Comparison of ENCODE assay signal across 8 cellular contexts in genomic region chr5:122846051-122846567, GRCh38. TPM values are rescaled to one million over a fixed set of nuclear protein-coding genes. Genes with fewer than 3 reads are reported as not detected.
A peak's percentile ranks its signal among the peaks of the same experiment; 100 is the strongest.
DNase-seq lines count a peak whose midpoint lies in the region; ATAC-seq and TF ChIP-seq lines count a peak whose summit lies in the region.

No MANE protein-coding gene starts in this region.

- H3K27ac ChIP-seq in hepatocyte (peak overlapping the region; percentile 94), skeletal muscle tissue (ENCODE audit: low read depth, low read length) (peak overlapping the region; percentile 61)

- H4K20me1 ChIP-seq in hepatocyte (ENCODE audit: insufficient read depth, poor library complexity, severe bottlenecking) = no peaks in the 10 kb centered on the region

- peaks cover 18% of the 10 kb centered on the region for H3K27me3 Mint-ChIP-seq in activated T-helper 1 cell treated with anti-CD3 and anti-CD28 coated beads, Interleukin-12 subunit alpha, Interleukin-12 subunit beta, Interleukin-2, Interleukin-4 antibody, amounts not matched to agents 30 ng/mL and 10 ng/mL and 1 ng/mL, durations not matched to agents 14 hours and 24 hours and 36 hours (ENCODE audit: insufficient read depth)

- peak overlapping the region; percentile 89 for H2AFZ ChIP-seq in hepatocyte

- H3K4me2 ChIP-seq in hepatocyte = peak overlapping the region; percentile 77

- peaks cover 27% of the 10 kb centered on the region for H3K4me1 ChIP-seq in hepatocyte (ENCODE audit: insufficient read depth)
- peaks cover 4 to 14% (median 7%) of the 10 kb centered on the region in 3 donors for H3K4me1 ChIP-seq in skeletal muscle tissue (ENCODE audit: control insufficient read depth in 3 of 3, insufficient read depth in 3 of 3, low read length in 3 of 3)

- H3K9me3 ChIP-seq in hepatocyte (ENCODE audit: low read depth) (no peaks in the 10 kb centered on the region), skeletal muscle tissue (ENCODE audit: control insufficient read depth in 3 of 3, low read length in 3 of 3) (no peaks in the 10 kb centered on the region)

- peak overlapping the region; percentile 79 to 83 (median 82) for H3K9ac ChIP-seq in skeletal muscle tissue (ENCODE audit: low read depth in 1 of 3, low read length in 3 of 3)

- H3K79me2 ChIP-seq in hepatocyte = peaks cover 43% of the 10 kb centered on the region

- no peaks in the 10 kb centered on the region for H3K9me3 Mint-ChIP-seq in activated T-helper 1 cell treated with anti-CD3 and anti-CD28 coated beads, Interleukin-12 subunit alpha, Interleukin-12 subunit beta, Interleukin-2, Interleukin-4 antibody, amounts not matched to agents 30 ng/mL and 10 ng/mL and 1 ng/mL, durations not matched to agents 14 hours and 24 hours and 36 hours

- H3K9me2 ChIP-seq in hepatocyte (replicated peaks; ENCODE audit: insufficient read depth) = no peaks in the 10 kb centered on the region

- H3K36me3 Mint-ChIP-seq in activated T-helper 1 cell treated with anti-CD3 and anti-CD28 coated beads, Interleukin-12 subunit alpha, Interleukin-12 subunit beta, Interleukin-2, Interleukin-4 antibody, amounts not matched to agents 30 ng/mL and 10 ng/mL and 1 ng/mL, durations not matched to agents 14 hours and 24 hours and 36 hours (ENCODE audit: low read depth) = no peaks in the 10 kb centered on the region

- H3K4me1 Mint-ChIP-seq in activated T-helper 1 cell treated with anti-CD3 and anti-CD28 coated beads, Interleukin-12 subunit alpha, Interleukin-12 subunit beta, Interleukin-2, Interleukin-4 antibody, amounts not matched to agents 30 ng/mL and 10 ng/mL and 1 ng/mL, durations not matched to agents 14 hours and 24 hours and 36 hours (ENCODE audit: low read depth) = peaks cover 13% of the 10 kb centered on the region

- intact Hi-C loops in activated T-helper 1 cell treated with anti-CD3 and anti-CD28 coated beads, Interleukin-12 subunit alpha, Interleukin-12 subunit beta, Interleukin-2, Interleukin-4 antibody, amounts not matched to agents 30 ng/mL and 10 ng/mL and 1 ng/mL, durations not matched to agents 14 hours and 24 hours and 36 hours (cut with micrococcal nuclease) = loop anchor here (10.0 kb wide), 1 partner anchor 141 kb away; no protein-coding TSS in a partner anchor

- H3K27me3 ChIP-seq in hepatocyte = no peaks in the 10 kb centered on the region
- H3K27me3 ChIP-seq in skeletal muscle tissue (ENCODE audit: control insufficient read depth in 3 of 3, insufficient read depth in 3 of 3, low read length in 3 of 3) = no peaks in the 10 kb centered on the region

- H3K36me3 ChIP-seq in hepatocyte (replicated peaks; ENCODE audit: insufficient read depth, low read depth) = no peaks in the 10 kb centered on the region
- no peaks in the 10 kb centered on the region for H3K36me3 ChIP-seq in skeletal muscle tissue (ENCODE audit: control insufficient read depth in 3 of 3, insufficient read depth in 3 of 3, low read length in 3 of 3)

- H3K27ac Mint-ChIP-seq in activated T-helper 1 cell treated with anti-CD3 and anti-CD28 coated beads, Interleukin-12 subunit alpha, Interleukin-12 subunit beta, Interleukin-2, Interleukin-4 antibody, amounts not matched to agents 30 ng/mL and 10 ng/mL and 1 ng/mL, durations not matched to agents 14 hours and 24 hours and 36 hours = no peak overlapping the region

- ATAC-seq in GM18873 (IDR thresholded peaks at IDR 0.05; ENCODE audit: low FRiP score, unreplicated experiment) = no peak
- ATAC-seq in GM21526 (IDR thresholded peaks at IDR 0.05; ENCODE audit: low FRiP score, unreplicated experiment) = no peak

- TF ChIP-seq CTCF in AG10803 (conservative IDR thresholded peaks at IDR 0.05; ENCODE audit: low read length) (no peak), hepatocyte (IDR thresholded peaks at IDR 0.05; ENCODE audit: poor library complexity) (no peak)

- peak overlapping the region; percentile 62 for H3K4me3 Mint-ChIP-seq in activated T-helper 1 cell treated with anti-CD3 and anti-CD28 coated beads, Interleukin-12 subunit alpha, Interleukin-12 subunit beta, Interleukin-2, Interleukin-4 antibody, amounts not matched to agents 30 ng/mL and 10 ng/mL and 1 ng/mL, durations not matched to agents 14 hours and 24 hours and 36 hours

- DNase-seq in AG10803 (ENCODE audit: low read depth) = peak; percentile 74
- peak; percentile 23 for DNase-seq in HK-2 (ENCODE audit: unreplicated experiment)
- no peak for DNase-seq in activated T-helper 1 cell treated with anti-CD3 and anti-CD28 coated beads, Interleukin-12 subunit alpha, Interleukin-12 subunit beta, Interleukin-2, Interleukin-4 antibody, amounts not matched to agents 30 ng/mL and 10 ng/mL and 1 ng/mL, durations not matched to agents 14 hours and 24 hours and 36 hours (ENCODE audit: low spot score)
- peak; percentile 47 for DNase-seq in hepatocyte (ENCODE audit: low spot score)
- no peak for DNase-seq in effector CD8-positive, alpha-beta T cell (lab: John Stamatoyannopoulos, UW)

- H3K4me3 ChIP-seq in AG10803 (ENCODE audit: low read length) = peak overlapping the region; percentile 71
- peak overlapping the region; percentile 99 for H3K4me3 ChIP-seq in hepatocyte
- H3K4me3 ChIP-seq in skeletal muscle tissue (ENCODE audit: low read length in 3 of 3) = peak overlapping the region; percentile 79 to 84 (median 81)

- 3% methylated on average over 6 of the region's 6 CpGs for WGBS in hepatocyte (ENCODE audit: low lambda C conversion rate, missing lambda C conversion rate)

RNA-seq across cellular contexts. Expression of gene SNX24, which starts 0.7 kb away (rescaled TPM):
- 1.2 and 1.6 TPM in 2 replicates for total RNA-seq in activated T-helper 1 cell treated with anti-CD3 and anti-CD28 coated beads, Interleukin-12 subunit alpha, Interleukin-12 subunit beta, Interleukin-2, Interleukin-4 antibody, amounts not matched to agents 30 ng/mL and 10 ng/mL and 1 ng/mL, durations not matched to agents 14 hours and 24 hours and 36 hours
- total RNA-seq in hepatocyte (26.9 and 38.2 TPM in 2 replicates), skeletal muscle tissue (11.5 TPM)
- 28.8 and 33.3 TPM in 2 replicates for polyA plus RNA-seq in hepatocyte

Comparison
In these comparisons a context has a peak if more than half of its experiments do, and no peak if none do; other contexts are left out.
1. DNase-seq: peak in AG10803 (single experiment), HK-2 (single experiment) and hepatocyte (single experiment); none in activated T-helper 1 cell treated with anti-CD3 and anti-CD28 coated beads, Interleukin-12 subunit alpha, Interleukin-12 subunit beta, Interleukin-2, Interleukin-4 antibody, amounts not matched to agents 30 ng/mL and 10 ng/mL and 1 ng/mL, durations not matched to agents 14 hours and 24 hours and 36 hours (single experiment) and effector CD8-positive, alpha-beta T cell (single experiment).
2. Peak in every context shown above with its lines, with median percentiles within 50 percentile points of each other: H3K4me3 ChIP-seq.